18 cellular contexts compared by ENCODE assay signal in the genomic region with DNA sequence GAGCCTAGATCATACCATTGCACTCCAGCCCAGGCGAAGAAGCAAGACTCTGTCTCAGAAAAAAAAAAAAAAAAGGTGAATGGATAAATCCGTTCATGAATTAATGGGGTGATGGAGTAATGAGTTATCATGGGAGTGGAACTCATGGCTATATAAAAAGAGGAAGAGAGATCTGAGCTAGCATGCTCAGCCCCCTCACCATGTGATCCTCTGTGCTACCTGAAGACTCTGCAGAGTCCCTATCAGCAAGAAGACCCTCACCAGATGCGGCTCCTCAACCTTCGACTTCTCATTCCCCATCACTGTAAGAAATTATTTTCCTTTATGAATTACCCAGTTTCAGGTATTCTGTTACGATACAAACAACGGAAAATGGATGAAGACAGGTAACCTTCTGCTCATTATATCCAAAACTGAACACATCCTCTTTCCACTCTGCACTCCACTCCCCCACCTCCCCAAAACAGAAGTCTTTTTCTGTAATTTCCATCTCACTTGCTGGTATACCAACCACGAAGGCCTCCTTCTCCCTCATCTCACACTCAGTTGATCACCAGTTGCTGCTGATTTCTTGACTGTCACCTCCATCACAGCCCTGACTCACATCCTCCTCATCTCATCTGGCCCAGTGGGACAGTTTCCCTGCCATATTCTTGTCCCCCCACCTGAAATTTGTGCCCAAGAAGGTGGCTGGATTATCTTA. TPM values are rescaled to one million over a fixed set of nuclear protein-coding genes. Genes with fewer than 3 reads are reported as not detected.
A peak's percentile ranks its signal among the peaks of the same experiment; 100 is the strongest.
DNase-seq lines count a peak whose midpoint lies in the region; ATAC-seq and TF ChIP-seq lines count a peak whose summit lies in the region.
"Had no signal": no experiment of that assay in that cellular context is flagged by ENCODE, and none has a peak within 500 bp of the region (broad histone marks: within the 10 kb centered on the region; RNA-seq: fewer than 3 reads in every experiment).

No MANE protein-coding gene starts in this region.

- peaks cover 25% of the 10 kb centered on the region for H3K36me3 ChIP-seq in CD4-positive, alpha-beta memory T cell (ENCODE audit: insufficient read depth, low read length)
- H3K36me3 ChIP-seq in colonic mucosa (peaks cover 7% of the 10 kb centered on the region), A673 (ENCODE audit: insufficient read depth, low read length, poor library complexity, severe bottlenecking) (peaks cover 17% of the 10 kb centered on the region)

- no peaks in the 10 kb centered on the region for H3K27me3 ChIP-seq in CD4-positive, alpha-beta memory T cell (ENCODE audit: insufficient read depth, low read length)
- no peaks in the 10 kb centered on the region for H3K27me3 ChIP-seq in colonic mucosa
- H3K27me3 ChIP-seq in A673 (replicated peaks; ENCODE audit: insufficient read depth, low read depth, low read length, poor library complexity), result no peaks in the 10 kb centered on the region
- H3K27me3 ChIP-seq: cardiac muscle cell, heart left ventricle, spleen had no signal

- H3K9me3 ChIP-seq in CD4-positive, alpha-beta memory T cell (ENCODE audit: control insufficient read depth in 1 of 2, low read length in 2 of 2), result no peaks in the 10 kb centered on the region
- H3K9me3 ChIP-seq in colonic mucosa (no peaks in the 10 kb centered on the region), A673 (ENCODE audit: low read depth, low read length, poor library complexity, severe bottlenecking) (no peaks in the 10 kb centered on the region)
- H3K9me3 ChIP-seq: heart left ventricle, prostate gland, spleen had no signal

- H3K4me3 ChIP-seq in CD4-positive, alpha-beta memory T cell (ENCODE audit: low read length in 2 of 2), result no peak overlapping the region
- no peak overlapping the region for H3K4me3 ChIP-seq in colonic mucosa
- no peak overlapping the region for H3K4me3 ChIP-seq in A673 (ENCODE audit: low read depth, low read length, poor library complexity, severe bottlenecking)
- H3K4me3 ChIP-seq: cardiac muscle cell, heart left ventricle, lung, prostate gland, spleen had no signal

- H3K4me3 Mint-ChIP-seq in T-helper 2 cell treated with Interferon-gamma antibody and Interleukin-4, amounts not matched to agents 5 μg/mL and 100 μg/mL, for 36 hours, result no peak overlapping the region
- H3K4me3 Mint-ChIP-seq in CD4-positive, alpha-beta memory T cell, result no peak overlapping the region
- no peak overlapping the region for H3K4me3 Mint-ChIP-seq in T-cell
- H3K4me3 Mint-ChIP-seq: nephron had no signal

- no peak for DNase-seq in T-helper 2 cell treated with Interferon-gamma antibody and Interleukin-4, amounts not matched to agents 5 μg/mL and 100 μg/mL, for 36 hours (ENCODE audit: low spot score)
- DNase-seq in T-helper 2 cell (no peak), T-cell (no peak), colonic mucosa (peak; percentile 7), A673 (ENCODE audit: low spot score) (no peak), A172 (ENCODE audit: low spot score) (no peak)
- no peak for DNase-seq in CD4-positive, alpha-beta memory T cell
- DNase-seq: C1 segment of cervical spinal cord, NCI-H146, spleen, WERI-Rb-1 had no signal

- POLR2A ChIA-PET in CD4-positive, alpha-beta memory T cell (lab: Charles Lee; ENCODE audit: partially characterized antibody), result no interaction called here
- POLR2A ChIA-PET in T-cell (lab: Charles Lee), result no interaction called here
- POLR2A ChIA-PET in A673 (lab: Charles Lee; ENCODE audit: low non-redundant PET), result no interaction called here

- peaks cover 4% of the 10 kb centered on the region for H3K4me1 Mint-ChIP-seq in T-helper 2 cell treated with Interferon-gamma antibody and Interleukin-4, amounts not matched to agents 5 μg/mL and 100 μg/mL, for 36 hours (ENCODE audit: low read depth)
- H3K4me1 Mint-ChIP-seq in CD4-positive, alpha-beta memory T cell, result peaks cover 8 to 20% (median 8%) of the 10 kb centered on the region in 4 donors
- peaks cover 14 to 21% (median 17%) of the 10 kb centered on the region in 3 donors for H3K4me1 Mint-ChIP-seq in T-cell
- H3K4me1 Mint-ChIP-seq: nephron had no signal

- H3K27ac Mint-ChIP-seq in T-helper 2 cell treated with Interferon-gamma antibody and Interleukin-4, amounts not matched to agents 5 μg/mL and 100 μg/mL, for 36 hours, result peak overlapping the region; percentile 2
- H3K27ac Mint-ChIP-seq in CD4-positive, alpha-beta memory T cell, result peak overlapping the region in 5 of 7 donors; percentile 30 to 55 (median 49)
- H3K27ac Mint-ChIP-seq in T-cell, result peak overlapping the region; percentile 15 to 19
- H3K27ac Mint-ChIP-seq: nephron had no signal

- TF ChIP-seq CTCF in colonic mucosa (IDR thresholded peaks at IDR 0.05), result no peak
- TF ChIP-seq CTCF in A673 (conservative IDR thresholded peaks at IDR 0.05; ENCODE audit: low read depth, low read length), result no peak

- no peaks in the 10 kb centered on the region for H3K27me3 Mint-ChIP-seq in T-helper 2 cell treated with Interferon-gamma antibody and Interleukin-4, amounts not matched to agents 5 μg/mL and 100 μg/mL, for 36 hours (ENCODE audit: low read depth)
- H3K27me3 Mint-ChIP-seq in CD4-positive, alpha-beta memory T cell, result no peaks in the 10 kb centered on the region
- no peaks in the 10 kb centered on the region for H3K27me3 Mint-ChIP-seq in T-cell

- no peak overlapping the region for H3K9ac ChIP-seq in colonic mucosa (ENCODE audit: low read depth in 2 of 2, low read length in 2 of 2)

- no peak overlapping the region for H3K27ac ChIP-seq in CD4-positive, alpha-beta memory T cell (ENCODE audit: low read depth, low read length)
- H3K27ac ChIP-seq in colonic mucosa (no peak overlapping the region), A673 (ENCODE audit: low read depth, low read length, poor library complexity, severe bottlenecking) (no peak overlapping the region)
- H3K27ac ChIP-seq: cardiac muscle cell, heart left ventricle, prostate gland, WERI-Rb-1 had no signal

- peaks cover 26% of the 10 kb centered on the region for H3K36me3 Mint-ChIP-seq in T-helper 2 cell treated with Interferon-gamma antibody and Interleukin-4, amounts not matched to agents 5 μg/mL and 100 μg/mL, for 36 hours (ENCODE audit: low read depth)
- peaks cover 20 to 30% of the 10 kb centered on the region in 2 donors for H3K36me3 Mint-ChIP-seq in CD4-positive, alpha-beta memory T cell
- peaks cover 24% of the 10 kb centered on the region for H3K36me3 Mint-ChIP-seq in T-cell

- BruUV-seq in A673 (replicated peaks; lab: Mats Ljungman, UMichigan), result no TSS peak

- CTCF ChIA-PET in CD4-positive, alpha-beta memory T cell (lab: Charles Lee; ENCODE audit: partially characterized antibody), result no interaction called here
- CTCF ChIA-PET in T-cell (lab: Charles Lee), result no interaction called here
- CTCF ChIA-PET in A673 (lab: Charles Lee), result interaction anchor here (0.6 kb wide), 1 partner anchor 287 kb away, joined by 6 read pairs; no protein-coding TSS in a partner anchor

- H3K9me3 Mint-ChIP-seq in T-helper 2 cell treated with Interferon-gamma antibody and Interleukin-4, amounts not matched to agents 5 μg/mL and 100 μg/mL, for 36 hours, result no peaks in the 10 kb centered on the region
- H3K9me3 Mint-ChIP-seq in CD4-positive, alpha-beta memory T cell, result no peaks in the 10 kb centered on the region
- H3K9me3 Mint-ChIP-seq in T-cell, result no peaks in the 10 kb centered on the region
- H3K9me3 Mint-ChIP-seq: nephron had no signal

- intact Hi-C loops in CD4-positive, alpha-beta memory T cell (cut with micrococcal nuclease), result no loop called here
- intact Hi-C loops in colonic mucosa (cut with DNase I), result no loop called here
- intact Hi-C loops in A673 (cut with micrococcal nuclease; ENCODE audit: unreplicated experiment), result no loop called here

- ATAC-seq in T-cell (replicated peaks in 1 of 4) (no peak), HG03565 (IDR thresholded peaks at IDR 0.05; ENCODE audit: unreplicated experiment) (no peak)
- ATAC-seq: HCT116, heart left ventricle had no signal

- H3K4me1 ChIP-seq in CD4-positive, alpha-beta memory T cell (ENCODE audit: insufficient read depth, low read length), result peaks cover 13% of the 10 kb centered on the region
- H3K4me1 ChIP-seq in colonic mucosa, result no peaks in the 10 kb centered on the region
- no peaks in the 10 kb centered on the region for H3K4me1 ChIP-seq in A673 (ENCODE audit: insufficient read depth, low read length, poor library complexity, severe bottlenecking)
- H3K4me1 ChIP-seq: prostate gland had no signal

RNA-seq across cellular contexts. Expression of gene RETREG2, which starts 8.8 kb away (rescaled TPM):
- total RNA-seq in CD4-positive, alpha-beta memory T cell, result 100 to 1,000 TPM; 123 to 128 TPM
- polyA plus RNA-seq in CD4-positive, alpha-beta memory T cell, result 10 to 100 TPM; 76.5 to 82.2 TPM
- total RNA-seq in T-cell (100 to 1,000 TPM in 3 of 5 donors, 10 to 100 TPM in 2; 85.2 to 131 (median 109) TPM), colonic mucosa (100 to 1,000 TPM in 1 of 2 donors, 10 to 100 TPM in 1; 94.4 to 116 TPM), A673 (2021) (53.1 and 59.0 TPM in 2 replicates)
- 120 and 125 TPM in 2 replicates for total RNA-seq in A172 (2014; rRNA removed; shearing (Covaris generic))

RNA-seq across cellular contexts. Expression of gene CNPPD1, which starts 10.2 kb away (rescaled TPM):
- 10 to 100 TPM; 79.3 to 83.3 TPM for total RNA-seq in CD4-positive, alpha-beta memory T cell
- 10 to 100 TPM; 76.5 to 82.2 TPM for polyA plus RNA-seq in CD4-positive, alpha-beta memory T cell
- total RNA-seq in T-cell, result 10 to 100 TPM; 49.2 to 89.5 (median 83.2) TPM
- total RNA-seq in colonic mucosa, result 10 to 100 TPM; 80.7 to 98.2 TPM
- 38.0 and 40.3 TPM in 2 replicates for total RNA-seq in A673 (2021)
- total RNA-seq in A172 (2014; rRNA removed; shearing (Covaris generic)), result 36.7 and 43.8 TPM in 2 replicates

RNA-seq across cellular contexts. Expression of gene SLC23A3, which starts 17.1 kb away (rescaled TPM):
- 10 to 100 TPM; 11.8 to 12.1 TPM for total RNA-seq in CD4-positive, alpha-beta memory T cell
- polyA plus RNA-seq in CD4-positive, alpha-beta memory T cell, result not detected
- 1 to 10 TPM in 3 of 5 donors, under 1 TPM in 2; 0.54 to 8.7 (median 5.1) TPM for total RNA-seq in T-cell
- total RNA-seq in colonic mucosa, result 10 to 100 TPM in 1 of 2 donors, 1 to 10 TPM in 1; 4.7 to 13.8 TPM
- 1.9 and 2.2 TPM in 2 replicates for total RNA-seq in A673 (2021)
- 0.19 and 0.67 TPM in 2 replicates for total RNA-seq in A172 (2014; rRNA removed; shearing (Covaris generic))
- polyA plus RNA-seq: cardiac muscle cell had no signal

RNA-seq across cellular contexts. Expression of gene ZFAND2B, which starts 19.7 kb away (rescaled TPM):
- 10 to 100 TPM; 73.3 to 79.8 TPM for total RNA-seq in CD4-positive, alpha-beta memory T cell
- 10 to 100 TPM; 76.3 to 81.5 TPM for polyA plus RNA-seq in CD4-positive, alpha-beta memory T cell
- total RNA-seq in T-cell (10 to 100 TPM; 61.7 to 91.6 (median 85.6) TPM), colonic mucosa (10 to 100 TPM; 65.5 to 74.6 TPM), A673 (2021) (20.0 and 23.7 TPM in 2 replicates)
- total RNA-seq in A172 (2014; rRNA removed; shearing (Covaris generic)), result 44.1 and 57.6 TPM in 2 replicates

RNA-seq across cellular contexts. Expression of gene NHEJ1, which starts 26.3 kb away (rescaled TPM):
- total RNA-seq in CD4-positive, alpha-beta memory T cell, result 10 to 100 TPM; 14.1 to 15.5 TPM
- 10 to 100 TPM; 25.5 to 27.5 TPM for polyA plus RNA-seq in CD4-positive, alpha-beta memory T cell
- 10 to 100 TPM; 17.3 to 21.1 (median 18.2) TPM for total RNA-seq in T-cell
- total RNA-seq in colonic mucosa, result 10 to 100 TPM; 30.7 to 51.1 TPM
- 16.6 and 18.0 TPM in 2 replicates for total RNA-seq in A673 (2021)
- 20.9 and 22.2 TPM in 2 replicates for total RNA-seq in A172 (2014; rRNA removed; shearing (Covaris generic))
